Comparison of ENCODE assay signal across 1 cellular context in genomic region chr12:122928033-122928890, GRCh38.
TF ChIP-seq lines count a peak whose summit lies in the region.

No MANE protein-coding gene starts in this region.

TF ChIP-seq in H1, 55 proteins besides CTCF, POLR2A, EP300 and RAD21:
- TF ChIP-seq HDAC2 (IDR thresholded peaks at IDR 0.05; ENCODE audit: borderline replicate concordance in 1 of 2, low read depth in 2 of 2, low read length in 2 of 2) (no peak), RFX5 (IDR thresholded peaks at IDR 0.05; ENCODE audit: borderline replicate concordance, low read depth, low read length) (no peak), EZH2 (IDR thresholded peaks at IDR 0.05; ENCODE audit: low read depth, low read length, severe bottlenecking) (no peak), BCL11A (IDR thresholded peaks at IDR 0.05; ENCODE audit: low read depth in 2 of 2, low read length in 2 of 2) (no peak), CHD7 (IDR thresholded peaks at IDR 0.05; ENCODE audit: insufficient replicate concordance, low read length) (no peak), ASH2L (IDR thresholded peaks at IDR 0.05; ENCODE audit: low read length) (no peak), YY1 (IDR thresholded peaks at IDR 0.05; ENCODE audit: low read depth, low read length) (no peak), RNF2 (IDR thresholded peaks at IDR 0.05; ENCODE audit: borderline replicate concordance, low read depth, low read length, missing control alignments, poor library complexity, severe bottlenecking) (no peak), SP1 (IDR thresholded peaks at IDR 0.05; ENCODE audit: low read depth, low read length) (no peak), CBX8 (IDR thresholded peaks at IDR 0.05; ENCODE audit: borderline replicate concordance, low read depth, low read length) (no peak), CHD1 (IDR thresholded peaks at IDR 0.05; ENCODE audit: low read depth, low read length) (no peak), ATF3 (IDR thresholded peaks at IDR 0.05; ENCODE audit: insufficient read depth, low read depth, low read length) (no peak), TEAD4 (IDR thresholded peaks at IDR 0.05; ENCODE audit: low read depth, low read length) (no peak), SIRT6 (IDR thresholded peaks at IDR 0.05; ENCODE audit: low read length) (no peak), GABPA (IDR thresholded peaks at IDR 0.05; ENCODE audit: borderline replicate concordance, insufficient read depth, low read length) (no peak)
